Comparison of ENCODE assay signal across 1 cellular context in the genomic region with DNA sequence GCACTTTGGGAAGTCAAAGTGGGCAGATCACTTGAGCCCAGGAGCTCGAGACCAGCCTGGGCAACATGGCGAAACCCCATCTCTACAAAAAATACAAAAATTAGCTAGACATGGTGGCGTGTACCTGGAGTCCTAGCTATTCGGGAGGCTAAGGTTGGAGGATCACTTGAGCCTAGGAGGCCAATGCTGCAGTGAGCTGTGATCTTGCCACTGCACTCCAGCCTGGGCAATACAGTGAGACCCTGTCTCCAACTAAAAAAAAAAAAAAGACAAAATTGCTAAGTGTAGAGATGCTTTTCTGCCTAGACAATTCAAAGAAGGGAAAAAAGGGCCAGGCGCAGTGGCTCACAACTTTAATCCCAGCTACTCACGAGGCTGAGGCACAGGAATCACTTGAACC.
TF ChIP-seq lines count a peak whose summit lies in the region.

No MANE protein-coding gene starts in this region.

TF ChIP-seq in GM23338, 12 proteins besides CTCF, POLR2A, EP300 and RAD21 (continued from another document):
- TF ChIP-seq, protein P1, sequence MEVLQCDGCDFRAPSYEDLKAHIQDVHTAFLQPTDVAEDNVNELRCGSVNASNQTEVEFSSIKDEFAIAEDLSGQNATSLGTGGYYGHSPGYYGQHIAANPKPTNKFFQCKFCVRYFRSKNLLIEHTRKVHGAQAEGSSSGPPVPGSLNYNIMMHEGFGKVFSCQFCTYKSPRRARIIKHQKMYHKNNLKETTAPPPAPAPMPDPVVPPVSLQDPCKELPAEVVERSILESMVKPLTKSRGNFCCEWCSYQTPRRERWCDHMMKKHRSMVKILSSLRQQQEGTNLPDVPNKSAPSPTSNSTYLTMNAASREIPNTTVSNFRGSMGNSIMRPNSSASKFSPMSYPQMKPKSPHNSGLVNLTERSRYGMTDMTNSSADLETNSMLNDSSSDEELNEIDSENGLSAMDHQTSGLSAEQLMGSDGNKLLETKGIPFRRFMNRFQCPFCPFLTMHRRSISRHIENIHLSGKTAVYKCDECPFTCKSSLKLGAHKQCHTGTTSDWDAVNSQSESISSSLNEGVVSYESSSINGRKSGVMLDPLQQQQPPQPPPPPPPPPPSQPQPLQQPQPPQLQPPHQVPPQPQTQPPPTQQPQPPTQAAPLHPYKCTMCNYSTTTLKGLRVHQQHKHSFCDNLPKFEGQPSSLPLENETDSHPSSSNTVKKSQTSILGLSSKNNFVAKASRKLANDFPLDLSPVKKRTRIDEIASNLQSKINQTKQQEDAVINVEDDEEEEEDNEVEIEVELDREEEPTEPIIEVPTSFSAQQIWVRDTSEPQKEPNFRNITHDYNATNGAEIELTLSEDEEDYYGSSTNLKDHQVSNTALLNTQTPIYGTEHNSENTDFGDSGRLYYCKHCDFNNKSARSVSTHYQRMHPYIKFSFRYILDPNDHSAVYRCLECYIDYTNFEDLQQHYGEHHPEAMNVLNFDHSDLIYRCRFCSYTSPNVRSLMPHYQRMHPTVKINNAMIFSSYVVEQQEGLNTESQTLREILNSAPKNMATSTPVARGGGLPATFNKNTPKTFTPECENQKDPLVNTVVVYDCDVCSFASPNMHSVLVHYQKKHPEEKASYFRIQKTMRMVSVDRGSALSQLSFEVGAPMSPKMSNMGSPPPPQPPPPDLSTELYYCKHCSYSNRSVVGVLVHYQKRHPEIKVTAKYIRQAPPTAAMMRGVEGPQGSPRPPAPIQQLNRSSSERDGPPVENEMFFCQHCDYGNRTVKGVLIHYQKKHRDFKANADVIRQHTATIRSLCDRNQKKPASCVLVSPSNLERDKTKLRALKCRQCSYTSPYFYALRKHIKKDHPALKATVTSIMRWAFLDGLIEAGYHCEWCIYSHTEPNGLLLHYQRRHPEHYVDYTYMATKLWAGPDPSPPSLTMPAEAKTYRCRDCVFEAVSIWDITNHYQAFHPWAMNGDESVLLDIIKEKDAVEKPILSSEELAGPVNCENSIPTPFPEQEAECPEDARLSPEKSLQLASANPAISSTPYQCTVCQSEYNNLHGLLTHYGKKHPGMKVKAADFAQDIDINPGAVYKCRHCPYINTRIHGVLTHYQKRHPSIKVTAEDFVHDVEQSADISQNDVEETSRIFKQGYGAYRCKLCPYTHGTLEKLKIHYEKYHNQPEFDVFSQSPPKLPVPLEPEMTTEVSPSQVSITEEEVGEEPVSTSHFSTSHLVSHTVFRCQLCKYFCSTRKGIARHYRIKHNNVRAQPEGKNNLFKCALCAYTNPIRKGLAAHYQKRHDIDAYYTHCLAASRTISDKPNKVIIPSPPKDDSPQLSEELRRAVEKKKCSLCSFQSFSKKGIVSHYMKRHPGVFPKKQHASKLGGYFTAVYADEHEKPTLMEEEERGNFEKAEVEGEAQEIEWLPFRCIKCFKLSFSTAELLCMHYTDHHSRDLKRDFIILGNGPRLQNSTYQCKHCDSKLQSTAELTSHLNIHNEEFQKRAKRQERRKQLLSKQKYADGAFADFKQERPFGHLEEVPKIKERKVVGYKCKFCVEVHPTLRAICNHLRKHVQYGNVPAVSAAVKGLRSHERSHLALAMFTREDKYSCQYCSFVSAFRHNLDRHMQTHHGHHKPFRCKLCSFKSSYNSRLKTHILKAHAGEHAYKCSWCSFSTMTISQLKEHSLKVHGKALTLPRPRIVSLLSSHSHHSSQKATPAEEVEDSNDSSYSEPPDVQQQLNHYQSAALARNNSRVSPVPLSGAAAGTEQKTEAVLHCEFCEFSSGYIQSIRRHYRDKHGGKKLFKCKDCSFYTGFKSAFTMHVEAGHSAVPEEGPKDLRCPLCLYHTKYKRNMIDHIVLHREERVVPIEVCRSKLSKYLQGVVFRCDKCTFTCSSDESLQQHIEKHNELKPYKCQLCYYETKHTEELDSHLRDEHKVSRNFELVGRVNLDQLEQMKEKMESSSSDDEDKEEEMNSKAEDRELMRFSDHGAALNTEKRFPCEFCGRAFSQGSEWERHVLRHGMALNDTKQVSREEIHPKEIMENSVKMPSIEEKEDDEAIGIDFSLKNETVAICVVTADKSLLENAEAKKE (CRISPR knock-in tag; IDR thresholded peaks at IDR 0.05), result no peak
- TF ChIP-seq CREB1 (CRISPR knock-in tag; IDR thresholded peaks at IDR 0.05; ENCODE audit: low read depth) (no peak), NANOG (IDR thresholded peaks at IDR 0.05; ENCODE audit: borderline replicate concordance) (no peak), ZNF114 (CRISPR knock-in tag; IDR thresholded peaks at IDR 0.05) (no peak), EZH2 (IDR thresholded peaks at IDR 0.05; ENCODE audit: low read depth, unreplicated experiment) (no peak), STAT1 (IDR thresholded peaks at IDR 0.05; ENCODE audit: unreplicated experiment) (no peak), EZH2phosphoT487 (IDR thresholded peaks at IDR 0.05; ENCODE audit: unreplicated experiment) (no peak)
- TF ChIP-seq, protein P2, sequence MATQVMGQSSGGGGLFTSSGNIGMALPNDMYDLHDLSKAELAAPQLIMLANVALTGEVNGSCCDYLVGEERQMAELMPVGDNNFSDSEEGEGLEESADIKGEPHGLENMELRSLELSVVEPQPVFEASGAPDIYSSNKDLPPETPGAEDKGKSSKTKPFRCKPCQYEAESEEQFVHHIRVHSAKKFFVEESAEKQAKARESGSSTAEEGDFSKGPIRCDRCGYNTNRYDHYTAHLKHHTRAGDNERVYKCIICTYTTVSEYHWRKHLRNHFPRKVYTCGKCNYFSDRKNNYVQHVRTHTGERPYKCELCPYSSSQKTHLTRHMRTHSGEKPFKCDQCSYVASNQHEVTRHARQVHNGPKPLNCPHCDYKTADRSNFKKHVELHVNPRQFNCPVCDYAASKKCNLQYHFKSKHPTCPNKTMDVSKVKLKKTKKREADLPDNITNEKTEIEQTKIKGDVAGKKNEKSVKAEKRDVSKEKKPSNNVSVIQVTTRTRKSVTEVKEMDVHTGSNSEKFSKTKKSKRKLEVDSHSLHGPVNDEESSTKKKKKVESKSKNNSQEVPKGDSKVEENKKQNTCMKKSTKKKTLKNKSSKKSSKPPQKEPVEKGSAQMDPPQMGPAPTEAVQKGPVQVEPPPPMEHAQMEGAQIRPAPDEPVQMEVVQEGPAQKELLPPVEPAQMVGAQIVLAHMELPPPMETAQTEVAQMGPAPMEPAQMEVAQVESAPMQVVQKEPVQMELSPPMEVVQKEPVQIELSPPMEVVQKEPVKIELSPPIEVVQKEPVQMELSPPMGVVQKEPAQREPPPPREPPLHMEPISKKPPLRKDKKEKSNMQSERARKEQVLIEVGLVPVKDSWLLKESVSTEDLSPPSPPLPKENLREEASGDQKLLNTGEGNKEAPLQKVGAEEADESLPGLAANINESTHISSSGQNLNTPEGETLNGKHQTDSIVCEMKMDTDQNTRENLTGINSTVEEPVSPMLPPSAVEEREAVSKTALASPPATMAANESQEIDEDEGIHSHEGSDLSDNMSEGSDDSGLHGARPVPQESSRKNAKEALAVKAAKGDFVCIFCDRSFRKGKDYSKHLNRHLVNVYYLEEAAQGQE (IDR thresholded peaks at IDR 0.05; ENCODE audit: unreplicated experiment), result no peak
- TF ChIP-seq, protein P3, sequence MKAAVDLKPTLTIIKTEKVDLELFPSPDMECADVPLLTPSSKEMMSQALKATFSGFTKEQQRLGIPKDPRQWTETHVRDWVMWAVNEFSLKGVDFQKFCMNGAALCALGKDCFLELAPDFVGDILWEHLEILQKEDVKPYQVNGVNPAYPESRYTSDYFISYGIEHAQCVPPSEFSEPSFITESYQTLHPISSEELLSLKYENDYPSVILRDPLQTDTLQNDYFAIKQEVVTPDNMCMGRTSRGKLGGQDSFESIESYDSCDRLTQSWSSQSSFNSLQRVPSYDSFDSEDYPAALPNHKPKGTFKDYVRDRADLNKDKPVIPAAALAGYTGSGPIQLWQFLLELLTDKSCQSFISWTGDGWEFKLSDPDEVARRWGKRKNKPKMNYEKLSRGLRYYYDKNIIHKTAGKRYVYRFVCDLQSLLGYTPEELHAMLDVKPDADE (IDR thresholded peaks at IDR 0.05), result no peak
